Comparison of ENCODE assay signal across 8 cellular contexts in the genomic region with DNA sequence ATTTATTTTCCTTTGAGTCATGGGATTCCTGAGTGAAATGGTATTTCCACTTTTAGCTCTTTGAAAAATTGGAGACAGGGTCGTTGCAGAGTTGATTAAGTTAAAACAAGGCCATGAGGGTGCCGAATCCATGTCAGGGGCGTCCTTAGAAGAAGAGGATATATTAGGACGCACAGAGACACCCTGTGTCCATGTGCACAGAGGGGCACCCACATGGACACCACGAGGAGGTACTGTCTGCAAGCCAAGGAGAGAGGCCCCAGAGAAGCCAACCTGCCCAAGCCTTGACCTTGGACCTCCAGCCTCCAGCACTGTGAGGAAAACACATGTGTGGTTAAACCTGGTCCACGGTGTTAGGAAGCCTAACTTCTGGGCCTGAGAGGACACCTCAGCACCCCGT.
"Had no signal": no experiment of that assay in that cellular context is flagged by ENCODE, and none has a peak within 500 bp of the region (broad histone marks: within the 10 kb centered on the region; RNA-seq: fewer than 3 reads in every experiment).

No MANE protein-coding gene starts in this region.

- FAIRE-seq: G401.6, GM12878, GM12891, GM12892, GM18507, GM19239 had no signal

- ATAC-seq: GM12878 had no signal

- H3K4me3 ChIP-seq: GM12878 had no signal

- DNase-seq: GDM1, GF-D8 had no signal
